Comparison of ENCODE assay signal across 1 cellular context in the genomic region with DNA sequence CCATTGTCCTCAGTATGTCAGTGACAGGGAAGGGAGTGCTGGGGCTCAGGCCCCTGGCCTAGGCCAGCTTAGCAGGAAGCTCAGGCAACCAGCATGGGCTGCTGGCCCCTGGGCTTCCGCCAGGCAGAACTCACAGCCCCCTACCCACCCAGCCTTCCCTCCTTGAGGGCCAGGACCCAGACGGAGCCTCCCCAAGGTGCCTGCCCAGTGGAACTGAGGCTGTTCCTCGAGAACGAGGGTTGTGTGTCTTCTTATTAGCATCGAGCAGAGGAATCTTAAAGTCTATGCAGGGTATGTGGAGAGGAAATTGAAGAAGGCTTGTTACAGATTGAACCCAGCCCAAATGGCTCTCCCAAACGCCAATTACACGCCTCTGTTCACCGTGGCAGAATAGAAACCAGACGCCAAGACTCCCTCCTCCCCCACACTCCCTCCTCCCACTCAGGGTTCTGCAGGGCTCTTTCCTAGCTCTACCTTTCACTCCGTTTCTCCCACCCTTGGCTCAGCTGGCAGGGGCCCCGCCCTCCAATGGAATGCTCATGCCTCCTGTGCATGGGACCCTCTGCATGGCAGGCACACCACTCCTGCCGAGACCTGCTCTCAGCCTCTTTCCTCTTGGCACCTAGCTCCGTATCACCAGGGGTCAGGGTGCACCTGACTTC.
TF ChIP-seq lines count a peak whose summit lies in the region.

No MANE protein-coding gene starts in this region.

TF ChIP-seq in SK-N-SH treated with all-trans-retinoic acid at 6 μM for 48 hours, 23 proteins besides CTCF, POLR2A, EP300 and RAD21 (continued from another document):
- no peak for TF ChIP-seq PPARA (CRISPR knock-in tag; IDR thresholded peaks at IDR 0.05; ENCODE audit: borderline replicate concordance)
- TF ChIP-seq ISL1 (CRISPR knock-in tag; IDR thresholded peaks at IDR 0.05), result no peak
- no peak for TF ChIP-seq GLIS3 (CRISPR knock-in tag; IDR thresholded peaks at IDR 0.05)
- TF ChIP-seq, protein P1, sequence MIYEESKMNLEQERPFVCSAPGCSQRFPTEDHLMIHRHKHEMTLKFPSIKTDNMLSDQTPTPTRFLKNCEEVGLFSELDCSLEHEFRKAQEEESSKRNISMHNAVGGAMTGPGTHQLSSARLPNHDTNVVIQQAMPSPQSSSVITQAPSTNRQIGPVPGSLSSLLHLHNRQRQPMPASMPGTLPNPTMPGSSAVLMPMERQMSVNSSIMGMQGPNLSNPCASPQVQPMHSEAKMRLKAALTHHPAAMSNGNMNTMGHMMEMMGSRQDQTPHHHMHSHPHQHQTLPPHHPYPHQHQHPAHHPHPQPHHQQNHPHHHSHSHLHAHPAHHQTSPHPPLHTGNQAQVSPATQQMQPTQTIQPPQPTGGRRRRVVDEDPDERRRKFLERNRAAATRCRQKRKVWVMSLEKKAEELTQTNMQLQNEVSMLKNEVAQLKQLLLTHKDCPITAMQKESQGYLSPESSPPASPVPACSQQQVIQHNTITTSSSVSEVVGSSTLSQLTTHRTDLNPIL (CRISPR knock-in tag; IDR thresholded peaks at IDR 0.05; ENCODE audit: low read depth), result no peak
- TF ChIP-seq, protein P2, sequence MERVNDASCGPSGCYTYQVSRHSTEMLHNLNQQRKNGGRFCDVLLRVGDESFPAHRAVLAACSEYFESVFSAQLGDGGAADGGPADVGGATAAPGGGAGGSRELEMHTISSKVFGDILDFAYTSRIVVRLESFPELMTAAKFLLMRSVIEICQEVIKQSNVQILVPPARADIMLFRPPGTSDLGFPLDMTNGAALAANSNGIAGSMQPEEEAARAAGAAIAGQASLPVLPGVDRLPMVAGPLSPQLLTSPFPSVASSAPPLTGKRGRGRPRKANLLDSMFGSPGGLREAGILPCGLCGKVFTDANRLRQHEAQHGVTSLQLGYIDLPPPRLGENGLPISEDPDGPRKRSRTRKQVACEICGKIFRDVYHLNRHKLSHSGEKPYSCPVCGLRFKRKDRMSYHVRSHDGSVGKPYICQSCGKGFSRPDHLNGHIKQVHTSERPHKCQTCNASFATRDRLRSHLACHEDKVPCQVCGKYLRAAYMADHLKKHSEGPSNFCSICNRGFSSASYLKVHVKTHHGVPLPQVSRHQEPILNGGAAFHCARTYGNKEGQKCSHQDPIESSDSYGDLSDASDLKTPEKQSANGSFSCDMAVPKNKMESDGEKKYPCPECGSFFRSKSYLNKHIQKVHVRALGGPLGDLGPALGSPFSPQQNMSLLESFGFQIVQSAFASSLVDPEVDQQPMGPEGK (CRISPR knock-in tag; IDR thresholded peaks at IDR 0.05; ENCODE audit: borderline replicate concordance), result no peak
- no peak for TF ChIP-seq ARNTL (CRISPR knock-in tag; IDR thresholded peaks at IDR 0.05; ENCODE audit: borderline replicate concordance, low read depth)
- TF ChIP-seq BACH2 (CRISPR knock-in tag; IDR thresholded peaks at IDR 0.05; ENCODE audit: borderline replicate concordance), result no peak
- TF ChIP-seq SNAI2 (CRISPR knock-in tag; IDR thresholded peaks at IDR 0.05), result no peak
- TF ChIP-seq ZNF8 (CRISPR knock-in tag; IDR thresholded peaks at IDR 0.05), result no peak
- no peak for TF ChIP-seq ZNF70 (CRISPR knock-in tag; IDR thresholded peaks at IDR 0.05)
- no peak for TF ChIP-seq TOX (CRISPR knock-in tag; IDR thresholded peaks at IDR 0.05; ENCODE audit: borderline replicate concordance)
